In genomic region chr14:54881235-54881760, GRCh38 we compare ENCODE assay signal across 1 cellular context.
TF ChIP-seq lines count a peak whose summit lies in the region.

No MANE protein-coding gene starts in this region.

TF ChIP-seq in HepG2, 621 proteins besides CTCF, POLR2A, EP300 and RAD21 (continued from another document):
- no peak for TF ChIP-seq SNAI1 (CRISPR knock-in tag; IDR thresholded peaks at IDR 0.05; ENCODE audit: borderline replicate concordance)
TF ChIP-seq in HepG2: peak in this region for 0.
